In the genomic region with DNA sequence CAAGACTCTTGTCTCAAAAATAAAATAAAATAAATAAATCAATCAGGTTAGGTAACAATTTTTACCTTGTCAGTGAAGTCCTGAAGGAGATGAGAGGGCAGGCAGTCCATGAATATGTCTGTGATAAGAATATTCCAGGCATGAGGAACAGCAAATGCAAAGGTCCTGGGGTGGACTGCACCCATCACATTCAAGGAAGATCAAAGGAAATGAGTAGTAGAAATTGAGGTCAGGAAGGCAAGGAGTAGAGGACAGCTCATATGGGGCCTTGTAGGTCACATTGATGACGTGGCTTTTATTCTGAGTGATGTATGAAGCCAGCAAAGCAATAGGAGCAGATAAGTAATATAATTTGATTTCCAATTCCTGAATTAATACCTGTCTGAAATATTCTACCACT, we compare ENCODE assay signal across 34 cellular contexts.
"Had no signal": no experiment of that assay in that cellular context is flagged by ENCODE, and none has a peak within 500 bp of the region (broad histone marks: within the 10 kb centered on the region; RNA-seq: fewer than 3 reads in every experiment).

No MANE protein-coding gene starts in this region.

- H3K4me1 Mint-ChIP-seq: activated B cell treated with CpG ODN at 0.5 μM for 24 hours; activated CD4-positive, alpha-beta memory T cell treated with anti-CD3 and anti-CD28 coated beads, Interleukin-2, amount 10 ng/mL, durations not matched to agents 7 days and 5 days; activated CD4-positive, alpha-beta T cell treated with anti-CD3 and anti-CD28 coated beads, Interleukin-2, amount 10 ng/mL, durations not matched to agents 24 days and 14 days; activated CD8-positive, alpha-beta memory T cell treated with anti-CD3 and anti-CD28 coated beads, Interleukin-2, amount 10 ng/mL, durations not matched to agents 7 days and 5 days; activated naive CD8-positive, alpha-beta T cell treated with anti-CD3 and anti-CD28 coated beads for 36 hours; central memory CD8-positive, alpha-beta T cell had no signal

- H3K27ac Mint-ChIP-seq: activated B cell treated with CpG ODN at 0.5 μM for 24 hours; activated CD4-positive, alpha-beta memory T cell treated with anti-CD3 and anti-CD28 coated beads, Interleukin-2, amount 10 ng/mL, durations not matched to agents 7 days and 5 days; activated CD4-positive, alpha-beta T cell treated with anti-CD3 and anti-CD28 coated beads, Interleukin-2, amount 10 ng/mL, durations not matched to agents 24 days and 14 days; activated CD8-positive, alpha-beta memory T cell treated with anti-CD3 and anti-CD28 coated beads, Interleukin-2, amount 10 ng/mL, durations not matched to agents 7 days and 5 days; activated CD8-positive, alpha-beta T cell treated with anti-CD3 and anti-CD28 coated beads, Interleukin-2, amount 10 ng/mL, durations not matched to agents 7 days and 5 days; activated naive CD4-positive, alpha-beta T cell treated with anti-CD3 and anti-CD28 coated beads for 36 hours; activated naive CD4-positive, alpha-beta T cell treated with anti-CD3 and anti-CD28 coated beads, Interleukin-2, amount 50 U/mL, for 72 hours; activated naive CD8-positive, alpha-beta T cell treated with anti-CD3 and anti-CD28 coated beads for 36 hours; activated T-cell treated with anti-CD3 and anti-CD28 coated beads, Interleukin-2, amount 50 U/mL, for 24 hours; T-helper 1 cell treated with Interleukin-12 subunit alpha and Interleukin-12 subunit beta and Interleukin-4 antibody, amounts not matched to agents 30 μg/mL and 1 μg/mL, for 36 hours; T-helper 2 cell treated with Interferon-gamma antibody and Interleukin-4, amounts not matched to agents 5 μg/mL and 100 μg/mL, for 36 hours had no signal

- H3K9me3 ChIP-seq: adrenal gland had no signal

- ATAC-seq: activated CD8-positive, alpha-beta memory T cell treated with anti-CD3 and anti-CD28 coated beads, Interleukin-2, amount 10 ng/mL, durations not matched to agents 7 days and 5 days; activated CD8-positive, alpha-beta T cell treated with anti-CD3 and anti-CD28 coated beads, Interleukin-2, amount 10 ng/mL, durations not matched to agents 7 days and 5 days; body of pancreas had no signal

- H3K27me3 ChIP-seq: adrenal gland, body of pancreas, brain microvascular endothelial cell, cardiac muscle cell had no signal

- H3K4me3 ChIP-seq: adrenal gland, body of pancreas, cardiac muscle cell had no signal

- H3K36me3 Mint-ChIP-seq: activated CD8-positive, alpha-beta memory T cell treated with anti-CD3 and anti-CD28 coated beads, Interleukin-2, amount 10 ng/mL, durations not matched to agents 7 days and 5 days; activated naive CD8-positive, alpha-beta T cell treated with anti-CD3 and anti-CD28 coated beads for 36 hours had no signal

- H3K27ac ChIP-seq: adrenal gland, body of pancreas, brain microvascular endothelial cell, cardiac muscle cell, VCaP had no signal

- H3K4me3 Mint-ChIP-seq: activated B cell treated with CpG ODN at 0.5 μM for 24 hours; activated CD4-positive, alpha-beta memory T cell treated with anti-CD3 and anti-CD28 coated beads, Interleukin-2, amount 10 ng/mL, durations not matched to agents 7 days and 5 days; activated CD4-positive, alpha-beta T cell treated with anti-CD3 and anti-CD28 coated beads, Interleukin-2, amount 10 ng/mL, durations not matched to agents 24 days and 14 days; activated CD8-positive, alpha-beta memory T cell treated with anti-CD3 and anti-CD28 coated beads, Interleukin-2, amount 10 ng/mL, durations not matched to agents 7 days and 5 days; activated CD8-positive, alpha-beta T cell treated with anti-CD3 and anti-CD28 coated beads, Interleukin-2, amount 10 ng/mL, durations not matched to agents 7 days and 5 days; activated naive CD4-positive, alpha-beta T cell treated with anti-CD3 and anti-CD28 coated beads for 36 hours; activated naive CD8-positive, alpha-beta T cell treated with anti-CD3 and anti-CD28 coated beads for 36 hours; activated T-cell treated with anti-CD3 and anti-CD28 coated beads, Interleukin-2, amount 50 U/mL, for 24 hours; central memory CD8-positive, alpha-beta T cell; T-helper 1 cell treated with Interleukin-12 subunit alpha and Interleukin-12 subunit beta and Interleukin-4 antibody, amounts not matched to agents 30 μg/mL and 1 μg/mL, for 36 hours; T-helper 2 cell treated with Interferon-gamma antibody and Interleukin-4, amounts not matched to agents 5 μg/mL and 100 μg/mL, for 36 hours had no signal

- H3K36me3 ChIP-seq: adrenal gland, brain microvascular endothelial cell, cardiac muscle cell had no signal

- DNase-seq: activated B cell treated with CpG ODN at 0.5 μM for 24 hours; activated CD4-positive, alpha-beta memory T cell treated with anti-CD3 and anti-CD28 coated beads, Interleukin-2, amount 10 ng/mL, durations not matched to agents 7 days and 5 days; activated CD4-positive, alpha-beta T cell treated with anti-CD3 and anti-CD28 coated beads for 4 hours; activated CD4-positive, alpha-beta T cell treated with anti-CD3 and anti-CD28 coated beads, Interleukin-2, amount 10 ng/mL, durations not matched to agents 24 days and 14 days; activated CD4-positive, alpha-beta T cell treated with anti-CD3 and anti-CD28 coated beads, Interleukin-2, amount 50 U/mL, for 1 hour; activated CD4-positive, alpha-beta T cell treated with anti-CD3 and anti-CD28 coated beads, Interleukin-2, amount 50 U/mL, for 48 hours; activated CD4-positive, CD25-positive, alpha-beta regulatory T cell treated with anti-CD3 and anti-CD28 coated beads, Interleukin-2, amount 50 U/mL, for 72 hours; activated CD8-positive, alpha-beta memory T cell treated with anti-CD3 and anti-CD28 coated beads for 24 hours; activated CD8-positive, alpha-beta memory T cell treated with anti-CD3 and anti-CD28 coated beads, Interleukin-2, amount 10 ng/mL, durations not matched to agents 7 days and 5 days; activated CD8-positive, alpha-beta memory T cell treated with anti-CD3 and anti-CD28 coated beads, Interleukin-2, amount 50 U/mL, for 48 hours; activated CD8-positive, alpha-beta T cell treated with anti-CD3 and anti-CD28 coated beads, Interleukin-2, amount 10 ng/mL, durations not matched to agents 7 days and 5 days; activated effector memory CD4-positive, alpha-beta T cell treated with anti-CD3 and anti-CD28 coated beads, Interleukin-2, amount 50 U/mL, for 16 hours; activated gamma-delta T cell treated with Interleukin-2 at 50 U/mL for 16 hours; activated naive CD4-positive, alpha-beta T cell; activated naive CD4-positive, alpha-beta T cell treated with anti-CD3 and anti-CD28 coated beads for 36 hours; activated naive CD4-positive, alpha-beta T cell treated with anti-CD3 and anti-CD28 coated beads, Interleukin-2, amount 50 U/mL, for 16 hours; activated naive CD8-positive, alpha-beta T cell treated with anti-CD3 and anti-CD28 coated beads for 36 hours; activated T-cell treated with anti-CD3 and anti-CD28 coated beads, Interleukin-2, amount 50 U/mL, for 24 hours; activated T-cell treated with anti-CD3 and anti-CD28 coated beads, Interleukin-2, amount 50 U/mL, for 48 hours; adrenal gland; amniotic stem cell; aorta; body of pancreas; brain microvascular endothelial cell; caudate nucleus; cerebellar nuclear complex; T-helper 2 cell; T-helper 9 cell had no signal

- H3K9me3 Mint-ChIP-seq: central memory CD8-positive, alpha-beta T cell had no signal

- H3K27me3 Mint-ChIP-seq: activated B cell treated with CpG ODN at 0.5 μM for 24 hours; activated CD4-positive, alpha-beta T cell treated with anti-CD3 and anti-CD28 coated beads, Interleukin-2, amount 10 ng/mL, durations not matched to agents 24 days and 14 days; activated naive CD8-positive, alpha-beta T cell treated with anti-CD3 and anti-CD28 coated beads for 36 hours; activated T-cell treated with anti-CD3 and anti-CD28 coated beads, Interleukin-2, amount 50 U/mL, for 24 hours; central memory CD8-positive, alpha-beta T cell had no signal

- H3K4me1 ChIP-seq: adrenal gland, body of pancreas had no signal
